Comparison of ENCODE assay signal across 27 cellular contexts in the genomic region with DNA sequence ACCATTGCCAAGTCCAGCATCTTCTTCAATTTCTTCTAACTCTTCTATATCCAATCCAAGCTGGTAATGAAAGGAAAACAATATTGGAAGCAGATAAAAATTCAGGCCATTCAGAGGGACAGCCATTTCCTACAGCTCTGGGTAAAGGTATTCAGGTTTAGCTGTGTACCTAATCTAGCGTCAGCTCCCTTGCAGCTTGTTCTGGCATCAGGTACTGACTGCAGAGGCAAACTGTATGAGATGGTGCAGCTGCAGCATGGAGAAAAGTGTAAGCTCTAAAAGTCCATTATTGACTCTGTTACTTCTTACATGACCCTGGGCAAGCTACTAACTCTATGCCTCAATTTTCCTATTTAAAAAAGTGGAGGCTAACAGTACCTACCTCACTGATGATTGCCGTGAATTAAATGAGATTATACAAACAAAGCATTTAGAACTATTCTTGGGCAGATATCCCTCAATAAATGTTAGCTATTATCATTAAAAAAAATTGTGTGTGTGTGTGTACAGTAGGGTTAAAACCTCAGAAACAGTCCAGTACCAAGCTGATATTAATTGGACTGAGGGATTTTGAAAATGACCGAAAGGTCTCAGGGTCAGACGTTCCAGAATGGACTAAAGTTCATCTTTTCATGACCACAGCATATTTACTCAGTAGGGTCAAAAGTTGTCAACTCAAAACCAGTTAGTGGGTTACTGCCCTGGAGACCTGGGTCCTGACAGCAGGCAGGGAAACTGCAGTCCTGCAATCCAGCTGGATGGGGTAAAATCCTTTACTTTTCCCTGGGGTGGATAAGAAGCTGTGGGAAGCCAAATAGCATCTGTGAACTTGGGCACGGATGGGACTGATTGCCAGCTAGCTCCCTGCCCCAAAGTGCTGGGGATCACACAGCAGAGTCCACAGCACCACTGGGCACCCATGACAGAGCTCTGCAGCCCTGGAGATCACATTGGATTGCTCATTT.
"Had no signal": no experiment of that assay in that cellular context is flagged by ENCODE, and none has a peak within 500 bp of the region (broad histone marks: within the 10 kb centered on the region; RNA-seq: fewer than 3 reads in every experiment).

No MANE protein-coding gene starts in this region.

- H3K27ac Mint-ChIP-seq: activated CD4-positive, alpha-beta memory T cell treated with anti-CD3 and anti-CD28 coated beads, Interleukin-2, amount 10 ng/mL, durations not matched to agents 7 days and 5 days; activated naive CD4-positive, alpha-beta T cell treated with anti-CD3 and anti-CD28 coated beads, Interleukin-2, amount 10 ng/mL, durations not matched to agents 7 days and 5 days; activated naive CD8-positive, alpha-beta T cell treated with anti-CD3 and anti-CD28 coated beads for 36 hours; activated T-helper 2 cell treated with anti-CD3 and anti-CD28 coated beads, Interferon-gamma antibody, Interleukin-2, Interleukin-4, amounts not matched to agents 10 μg/mL and 5 μg/mL and 100 μg/mL, durations not matched to agents 14 hours and 24 hours and 36 hours; T-cell had no signal

- H3K4me1 ChIP-seq: breast epithelium had no signal

- H3K4me3 Mint-ChIP-seq: activated CD4-positive, alpha-beta memory T cell treated with anti-CD3 and anti-CD28 coated beads, Interleukin-2, amount 10 ng/mL, durations not matched to agents 7 days and 5 days; activated naive CD4-positive, alpha-beta T cell treated with anti-CD3 and anti-CD28 coated beads, Interleukin-2, amount 10 ng/mL, durations not matched to agents 7 days and 5 days; activated naive CD8-positive, alpha-beta T cell treated with anti-CD3 and anti-CD28 coated beads for 36 hours; T-cell had no signal

- H3K27ac ChIP-seq: adrenal gland, breast epithelium had no signal

- H3K9me3 ChIP-seq: adrenal gland, breast epithelium had no signal

- H3K4me3 ChIP-seq: adrenal gland, breast epithelium had no signal

- DNase-seq: activated CD4-positive, alpha-beta memory T cell treated with anti-CD3 and anti-CD28 coated beads, Interleukin-2, amount 10 ng/mL, durations not matched to agents 7 days and 5 days; activated CD4-positive, alpha-beta T cell treated with anti-CD3 and anti-CD28 coated beads, Interleukin-2, amount 50 U/mL, for 1 hour; activated CD4-positive, CD25-positive, alpha-beta regulatory T cell; activated gamma-delta T cell treated with Interleukin-2 at 50 U/mL for 16 hours; activated naive CD4-positive, alpha-beta T cell treated with anti-CD3 and anti-CD28 coated beads, Interleukin-2, amount 10 ng/mL, durations not matched to agents 7 days and 5 days; activated naive CD8-positive, alpha-beta T cell treated with anti-CD3 and anti-CD28 coated beads for 36 hours; activated T-cell treated with anti-CD3 and anti-CD28 coated beads for 4 hours; activated T-cell treated with anti-CD3 and anti-CD28 coated beads, Interleukin-2, amount 50 U/mL, for 48 hours; adrenal gland; anterior cingulate cortex; central memory CD4-positive, alpha-beta T cell; MM.1S; NCI-H1105; NCI-H1436; NCI-H1694 treated with DMSO at 0.1 percent for 48 hours; NCI-H2029 treated with DMSO at 0.1 percent for 48 hours; NCI-H510A treated with DMSO at 0.1 percent for 48 hours; NCI-H69; NK-92 treated with Interleukin-12 subunit alpha and Interleukin-12 subunit beta, amount 100 ng/mL, for 24 hours; SIG-M5; T-cell; T-helper 2 cell; T1000 had no signal

- H3K4me1 Mint-ChIP-seq: activated CD4-positive, alpha-beta memory T cell treated with anti-CD3 and anti-CD28 coated beads, Interleukin-2, amount 10 ng/mL, durations not matched to agents 7 days and 5 days had no signal

- H3K36me3 Mint-ChIP-seq: activated naive CD4-positive, alpha-beta T cell treated with anti-CD3 and anti-CD28 coated beads, Interleukin-2, amount 10 ng/mL, durations not matched to agents 7 days and 5 days; activated naive CD8-positive, alpha-beta T cell treated with anti-CD3 and anti-CD28 coated beads for 36 hours; T-cell had no signal

- H3K9me3 Mint-ChIP-seq: activated CD4-positive, alpha-beta memory T cell treated with anti-CD3 and anti-CD28 coated beads, Interleukin-2, amount 10 ng/mL, durations not matched to agents 7 days and 5 days; activated naive CD4-positive, alpha-beta T cell treated with anti-CD3 and anti-CD28 coated beads, Interleukin-2, amount 10 ng/mL, durations not matched to agents 7 days and 5 days; activated naive CD8-positive, alpha-beta T cell treated with anti-CD3 and anti-CD28 coated beads for 36 hours; activated T-helper 2 cell treated with anti-CD3 and anti-CD28 coated beads, Interferon-gamma antibody, Interleukin-2, Interleukin-4, amounts not matched to agents 10 μg/mL and 5 μg/mL and 100 μg/mL, durations not matched to agents 14 hours and 24 hours and 36 hours; T-cell had no signal

- FAIRE-seq: RCC 7860, TTC549 had no signal

- H3K27me3 ChIP-seq: adrenal gland, breast epithelium had no signal

- ATAC-seq: T-cell had no signal
